In the genomic region with DNA sequence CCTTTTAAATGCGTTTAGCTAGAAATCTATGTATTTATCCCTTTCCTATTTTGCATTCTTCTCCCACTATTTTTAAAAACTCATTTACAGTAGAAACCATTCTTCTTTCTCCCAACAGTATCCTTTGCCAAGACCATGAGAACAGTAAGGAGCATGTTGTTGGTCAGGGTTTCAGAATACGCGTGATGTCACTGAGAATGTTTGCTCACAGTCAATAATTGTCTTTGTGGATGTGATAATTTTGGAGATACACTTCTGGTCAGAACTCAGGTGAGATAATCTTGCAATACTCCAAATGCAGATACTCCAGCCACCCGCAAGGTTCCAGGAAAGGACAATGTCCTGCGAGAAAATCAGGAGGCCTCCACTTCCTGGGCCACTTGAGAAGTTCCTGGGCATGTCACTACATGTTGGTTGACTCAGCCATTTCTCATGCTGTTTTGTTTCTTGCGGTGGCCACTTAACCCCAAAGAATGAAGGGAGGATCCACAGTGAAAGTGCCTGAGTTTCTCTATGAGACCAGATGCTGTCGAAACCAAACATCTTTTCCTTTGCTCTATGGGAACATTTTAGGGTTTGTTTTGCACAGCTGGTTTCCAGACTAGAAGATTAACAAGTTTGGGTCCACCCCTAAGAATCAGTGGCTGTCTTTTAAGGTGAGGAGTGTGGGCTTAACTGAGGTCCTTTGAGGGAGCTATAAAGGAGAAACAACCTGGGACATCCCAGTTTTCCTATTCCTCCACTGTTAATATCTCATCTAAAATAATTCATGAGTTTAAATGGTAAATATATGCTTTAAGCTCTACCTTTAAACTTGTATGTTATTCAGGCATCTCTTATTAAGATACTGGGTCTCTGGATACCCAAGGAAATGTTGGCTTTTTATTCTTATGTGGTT, we compare ENCODE assay signal across 1 cellular context.
A peak's percentile ranks its signal among the peaks of the same experiment; 100 is the strongest.
TF ChIP-seq lines count a peak whose summit lies in the region.

No MANE protein-coding gene starts in this region.

TF ChIP-seq in K562, 482 proteins besides CTCF, POLR2A, EP300 and RAD21 (continued from another document):
- TF ChIP-seq RNF219 (CRISPR knock-in tag; IDR thresholded peaks at IDR 0.05) = no peak
- no peak for TF ChIP-seq FOXJ2 (tag; IDR thresholded peaks at IDR 0.05)
- TF ChIP-seq MAFG (tag; conservative IDR thresholded peaks at IDR 0.05) = peak; percentile 61
- peak; percentile 18; the same call in 1 of the 2 replicates for TF ChIP-seq C11orf30 (IDR thresholded peaks at IDR 0.05; ENCODE audit: low read depth)
- peak; percentile 58; the same call in 1 of the 2 replicates for TF ChIP-seq ZNF175 (CRISPR knock-in tag; IDR thresholded peaks at IDR 0.05; ENCODE audit: low read depth)
- TF ChIP-seq SOX6 (IDR thresholded peaks at IDR 0.05) = peak; percentile 82; the same call in 1 of the 2 replicates
- peak; percentile 50; the same call in 1 of the 2 replicates for TF ChIP-seq ETV5 (CRISPR knock-in tag; IDR thresholded peaks at IDR 0.05; ENCODE audit: low read depth)
- no peak for TF ChIP-seq HSF4 (CRISPR knock-in tag; IDR thresholded peaks at IDR 0.05; ENCODE audit: borderline replicate concordance)
- TF ChIP-seq CTBP1 (IDR thresholded peaks at IDR 0.05; ENCODE audit: borderline replicate concordance) = peak; percentile 43; the same call in 1 of the 2 replicates
- TF ChIP-seq FOXA3 (CRISPR knock-in tag; conservative IDR thresholded peaks at IDR 0.05 in 1 of 2, IDR thresholded peaks at IDR 0.05 in 1 of 2) = peak in 1 of 2 experiments; percentile 47; a peak in 2 of 4 replicates
- TF ChIP-seq GATA2 (CRISPR knock-in tag; IDR thresholded peaks at IDR 0.05) = peak; percentile 23; the same call in 1 of the 2 replicates
- TF ChIP-seq ETV1 (tag; conservative IDR thresholded peaks at IDR 0.05; ENCODE audit: low read depth) = peak; percentile 62
- TF ChIP-seq RNF2 (IDR thresholded peaks at IDR 0.05) = 0 out of 2 replicates have a peak, but pooled peaks have one; percentile 17
- TF ChIP-seq TCF3 (CRISPR knock-in tag; IDR thresholded peaks at IDR 0.05) = peak; percentile 61
- TF ChIP-seq ATF7 (IDR thresholded peaks at IDR 0.05) = no peak
- no peak for TF ChIP-seq NCOA1 (IDR thresholded peaks at IDR 0.05; ENCODE audit: low read depth)
- TF ChIP-seq THRAP3 (IDR thresholded peaks at IDR 0.05; ENCODE audit: borderline replicate concordance) = no peak
- TF ChIP-seq ZNF512 (tag; IDR thresholded peaks at IDR 0.05) = no peak
- TF ChIP-seq TARDBP (IDR thresholded peaks at IDR 0.05) = 0 out of 2 replicates have a peak, but pooled peaks have one; percentile 24
- no peak for TF ChIP-seq NR2C2 (CRISPR knock-in tag; IDR thresholded peaks at IDR 0.05)
- peak; percentile 61 for TF ChIP-seq NR2C2 (tag; IDR thresholded peaks at IDR 0.05)
- TF ChIP-seq ELF1 (tag; IDR thresholded peaks at IDR 0.05) = peak; percentile 32; the same call in 1 of the 2 replicates
- TF ChIP-seq NFE2L1 (tag; IDR thresholded peaks at IDR 0.05; ENCODE audit: borderline replicate concordance, low read depth) = no peak
- TF ChIP-seq ATF1 (CRISPR knock-in tag; IDR thresholded peaks at IDR 0.05) = no peak
- peak; percentile 42; the same call in 1 of the 2 replicates for TF ChIP-seq ATF1 (tag; IDR thresholded peaks at IDR 0.05)
- no peak for TF ChIP-seq RBM17 (IDR thresholded peaks at IDR 0.05; ENCODE audit: borderline replicate concordance, low read depth, low read length)
- TF ChIP-seq ZNF740 (CRISPR knock-in tag; IDR thresholded peaks at IDR 0.05) = no peak
- TF ChIP-seq ZNF740 (tag; IDR thresholded peaks at IDR 0.05) = no peak
- TF ChIP-seq, protein P1, sequence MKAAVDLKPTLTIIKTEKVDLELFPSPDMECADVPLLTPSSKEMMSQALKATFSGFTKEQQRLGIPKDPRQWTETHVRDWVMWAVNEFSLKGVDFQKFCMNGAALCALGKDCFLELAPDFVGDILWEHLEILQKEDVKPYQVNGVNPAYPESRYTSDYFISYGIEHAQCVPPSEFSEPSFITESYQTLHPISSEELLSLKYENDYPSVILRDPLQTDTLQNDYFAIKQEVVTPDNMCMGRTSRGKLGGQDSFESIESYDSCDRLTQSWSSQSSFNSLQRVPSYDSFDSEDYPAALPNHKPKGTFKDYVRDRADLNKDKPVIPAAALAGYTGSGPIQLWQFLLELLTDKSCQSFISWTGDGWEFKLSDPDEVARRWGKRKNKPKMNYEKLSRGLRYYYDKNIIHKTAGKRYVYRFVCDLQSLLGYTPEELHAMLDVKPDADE (conservative IDR thresholded peaks at IDR 0.05; ENCODE audit: control insufficient read depth, low read depth, low read length) = no peak
- no peak for TF ChIP-seq POLR3G (IDR thresholded peaks at IDR 0.05; ENCODE audit: extremely low read depth, insufficient read length, insufficient replicate concordance)
- TF ChIP-seq ARID1B (IDR thresholded peaks at IDR 0.05) = peak; percentile 6; the same call in 1 of the 2 replicates
- peak; percentile 28; the same call in 1 of the 2 replicates for TF ChIP-seq SMARCE1 (IDR thresholded peaks at IDR 0.05)
- 0 out of 2 replicates have a peak, but pooled peaks have one; percentile 48 for TF ChIP-seq ZNF584 (CRISPR knock-in tag; IDR thresholded peaks at IDR 0.05; ENCODE audit: low read depth)
